Comparison of ENCODE assay signal across 22 cellular contexts in genomic region chr19:43152217-43152616, GRCh38. TPM values are rescaled to one million over a fixed set of nuclear protein-coding genes. Genes with fewer than 3 reads are reported as not detected.
A peak's percentile ranks its signal among the peaks of the same experiment; 100 is the strongest.
DNase-seq lines count a peak whose midpoint lies in the region; ATAC-seq, FAIRE-seq and TF ChIP-seq lines count a peak whose summit lies in the region.
"Had no signal": no experiment of that assay in that cellular context is flagged by ENCODE, and none has a peak within 500 bp of the region (broad histone marks: within the 10 kb centered on the region; RNA-seq: fewer than 3 reads in every experiment).

No MANE protein-coding gene starts in this region.

- H3K36me3 ChIP-seq in bronchial epithelial cell (ENCODE audit: control insufficient read depth, insufficient read depth, low read length) (no peaks in the 10 kb centered on the region), gastroesophageal sphincter (no peaks in the 10 kb centered on the region)
- H3K36me3 ChIP-seq: BE2C, HAP-1 had no signal

- H3K27me3 ChIP-seq in bronchial epithelial cell (ENCODE audit: control insufficient read depth, insufficient read depth, low read length) (no peaks in the 10 kb centered on the region), gastroesophageal sphincter (peaks cover 5% of the 10 kb centered on the region)
- H3K27me3 ChIP-seq: BE2C had no signal

- no peak overlapping the region for H3K27ac ChIP-seq in gastroesophageal sphincter

- no peaks in the 10 kb centered on the region for H3K36me3 Mint-ChIP-seq in activated T-helper 1 cell treated with anti-CD3 and anti-CD28 coated beads, Interleukin-12 subunit alpha, Interleukin-12 subunit beta, Interleukin-2, Interleukin-4 antibody, amounts not matched to agents 30 ng/mL and 10 ng/mL and 1 ng/mL, durations not matched to agents 14 hours and 24 hours and 36 hours (ENCODE audit: low read depth)
- H3K36me3 Mint-ChIP-seq: CD4-positive, CD25-positive, alpha-beta regulatory T cell had no signal

- H3K4me1 ChIP-seq in gastroesophageal sphincter = no peaks in the 10 kb centered on the region
- H3K4me1 ChIP-seq: BE2C, HAP-1 had no signal

- no peak for TF ChIP-seq CTCF in bronchial epithelial cell (IDR thresholded peaks at IDR 0.05; ENCODE audit: insufficient read depth, low read length, severe bottlenecking)
- no peak for TF ChIP-seq CTCF in fibroblast of the aortic adventitia (IDR thresholded peaks at IDR 0.05; ENCODE audit: insufficient read depth, low read length)
- no peak for TF ChIP-seq CTCF in gastroesophageal sphincter (IDR thresholded peaks at IDR 0.05)

- ATAC-seq in gastroesophageal sphincter = no peak

- H3K4me1 Mint-ChIP-seq in activated T-helper 1 cell treated with anti-CD3 and anti-CD28 coated beads, Interleukin-12 subunit alpha, Interleukin-12 subunit beta, Interleukin-2, Interleukin-4 antibody, amounts not matched to agents 30 ng/mL and 10 ng/mL and 1 ng/mL, durations not matched to agents 14 hours and 24 hours and 36 hours (ENCODE audit: low read depth) = no peaks in the 10 kb centered on the region

- H3K27ac Mint-ChIP-seq in activated T-helper 1 cell treated with anti-CD3 and anti-CD28 coated beads, Interleukin-12 subunit alpha, Interleukin-12 subunit beta, Interleukin-2, Interleukin-4 antibody, amounts not matched to agents 30 ng/mL and 10 ng/mL and 1 ng/mL, durations not matched to agents 14 hours and 24 hours and 36 hours = no peak overlapping the region
- H3K27ac Mint-ChIP-seq: CD4-positive, CD25-positive, alpha-beta regulatory T cell had no signal

- DNase-seq in A172 (ENCODE audit: low spot score) = peak; percentile 65
- peak; percentile 16 for DNase-seq in OCI-M1 (lab: John Stamatoyannopoulos, UW)
- peak; percentile 66 for DNase-seq in bronchial epithelial cell (ENCODE audit: low read depth)
- peak; percentile 52 for DNase-seq in fibroblast of the aortic adventitia (ENCODE audit: low read depth)
- no peak for DNase-seq in activated T-helper 1 cell treated with anti-CD3 and anti-CD28 coated beads, Interleukin-12 subunit alpha, Interleukin-12 subunit beta, Interleukin-2, Interleukin-4 antibody, amounts not matched to agents 30 ng/mL and 10 ng/mL and 1 ng/mL, durations not matched to agents 14 hours and 24 hours and 36 hours (ENCODE audit: low spot score)
- DNase-seq in foreskin melanocyte = no peak
- DNase-seq in activated CD4-positive, alpha-beta T cell treated with anti-CD3 and anti-CD28 coated beads, Interleukin-2, amount 50 U/mL, for 48 hours = no peak
- DNase-seq: 8988T; BE2C; CD4-positive, CD25-positive, alpha-beta regulatory T cell; COR-L47; GDM1; KBM-7; MV-4-11; NCI-H1417 treated with DMSO at 0.1 percent for 48 hours; NCI-H1930; NCI-H446; NCI-H69; SHP77 treated with DMSO at 0.1 percent for 48 hours; SK-N-SH had no signal

- no peak overlapping the region for H3K4me3 Mint-ChIP-seq in activated T-helper 1 cell treated with anti-CD3 and anti-CD28 coated beads, Interleukin-12 subunit alpha, Interleukin-12 subunit beta, Interleukin-2, Interleukin-4 antibody, amounts not matched to agents 30 ng/mL and 10 ng/mL and 1 ng/mL, durations not matched to agents 14 hours and 24 hours and 36 hours
- H3K4me3 Mint-ChIP-seq: CD4-positive, CD25-positive, alpha-beta regulatory T cell had no signal

- no peak for FAIRE-seq in bronchial epithelial cell (lab: Jason Lieb, UNC)

- peaks cover 2% of the 10 kb centered on the region for H3K27me3 Mint-ChIP-seq in activated T-helper 1 cell treated with anti-CD3 and anti-CD28 coated beads, Interleukin-12 subunit alpha, Interleukin-12 subunit beta, Interleukin-2, Interleukin-4 antibody, amounts not matched to agents 30 ng/mL and 10 ng/mL and 1 ng/mL, durations not matched to agents 14 hours and 24 hours and 36 hours (ENCODE audit: insufficient read depth)
- H3K27me3 Mint-ChIP-seq: CD4-positive, CD25-positive, alpha-beta regulatory T cell had no signal

- H3K9me3 Mint-ChIP-seq in activated T-helper 1 cell treated with anti-CD3 and anti-CD28 coated beads, Interleukin-12 subunit alpha, Interleukin-12 subunit beta, Interleukin-2, Interleukin-4 antibody, amounts not matched to agents 30 ng/mL and 10 ng/mL and 1 ng/mL, durations not matched to agents 14 hours and 24 hours and 36 hours = peaks cover 16% of the 10 kb centered on the region

- TF ChIP-seq POLR2A in gastroesophageal sphincter (IDR thresholded peaks at IDR 0.05) = no peak

- intact Hi-C loops in activated T-helper 1 cell treated with anti-CD3 and anti-CD28 coated beads, Interleukin-12 subunit alpha, Interleukin-12 subunit beta, Interleukin-2, Interleukin-4 antibody, amounts not matched to agents 30 ng/mL and 10 ng/mL and 1 ng/mL, durations not matched to agents 14 hours and 24 hours and 36 hours (cut with micrococcal nuclease) = no loop called here

- H3K4me3 ChIP-seq in bronchial epithelial cell (ENCODE audit: low read depth, low read length) (no peak overlapping the region), fibroblast of the aortic adventitia (ENCODE audit: low read depth, low read length) (no peak overlapping the region), gastroesophageal sphincter (no peak overlapping the region)
- H3K4me3 ChIP-seq: HAP-1 had no signal

- no peaks in the 10 kb centered on the region for H3K9me3 ChIP-seq in gastroesophageal sphincter
- H3K9me3 ChIP-seq: BE2C, HAP-1, SK-N-SH had no signal

- WGBS in gastroesophageal sphincter (ENCODE audit: low coverage in 1 of 2), 2 donors = 59 to 60% methylated on average over 2 to 3 of the region's 4 CpGs

- TF ChIP-seq EP300 in gastroesophageal sphincter (IDR thresholded peaks at IDR 0.05) = no peak

RNA-seq across cellular contexts. Expression of gene PSG5, which starts 34.1 kb away (rescaled TPM):
- 3.2 and 7.1 TPM in 2 replicates for total RNA-seq in A172 (2014; rRNA removed; shearing (Covaris generic))
- total RNA-seq in bronchial epithelial cell (not detected in 2 replicates), fibroblast of the aortic adventitia (ENCODE audit: low replicate concordance) (2.8 and 13.6 TPM in 2 replicates), gastroesophageal sphincter (not detected)
- total RNA-seq in activated T-helper 1 cell treated with anti-CD3 and anti-CD28 coated beads, Interleukin-12 subunit alpha, Interleukin-12 subunit beta, Interleukin-2, Interleukin-4 antibody, amounts not matched to agents 30 ng/mL and 10 ng/mL and 1 ng/mL, durations not matched to agents 14 hours and 24 hours and 36 hours = not detected in 2 replicates
- total RNA-seq: CD4-positive, CD25-positive, alpha-beta regulatory T cell had no signal

RNA-seq across cellular contexts. Expression of gene PSG4, which starts 53.2 kb away (rescaled TPM):
- total RNA-seq in A172 (2014; rRNA removed; shearing (Covaris generic)) = 75.6 and 84.3 TPM in 2 replicates
- total RNA-seq in bronchial epithelial cell (0.26 TPM in 1 of 2 replicates, not detected in the other), fibroblast of the aortic adventitia (ENCODE audit: low replicate concordance) (not detected in 2 replicates), gastroesophageal sphincter (under 1 TPM in 1 of 4 donors, not detected in 3; 0.20 TPM)
- total RNA-seq in activated T-helper 1 cell treated with anti-CD3 and anti-CD28 coated beads, Interleukin-12 subunit alpha, Interleukin-12 subunit beta, Interleukin-2, Interleukin-4 antibody, amounts not matched to agents 30 ng/mL and 10 ng/mL and 1 ng/mL, durations not matched to agents 14 hours and 24 hours and 36 hours = not detected in 2 replicates

Comparison
In these comparisons a context has a peak if more than half of its experiments do, and no peak if none do; other contexts are left out.
1. DNase-seq: peak in A172 (single experiment), OCI-M1 (single experiment), bronchial epithelial cell (single experiment) and fibroblast of the aortic adventitia (single experiment); none in activated T-helper 1 cell treated with anti-CD3 and anti-CD28 coated beads, Interleukin-12 subunit alpha, Interleukin-12 subunit beta, Interleukin-2, Interleukin-4 antibody, amounts not matched to agents 30 ng/mL and 10 ng/mL and 1 ng/mL, durations not matched to agents 14 hours and 24 hours and 36 hours (single experiment), foreskin melanocyte (single experiment) and activated CD4-positive, alpha-beta T cell treated with anti-CD3 and anti-CD28 coated beads, Interleukin-2, amount 50 U/mL, for 48 hours (0 of 2).
2. RNA of gene PSG4, which starts 53.2 kb away (total RNA-seq): 75.6 to 84.3 TPM in A172; 0.26 TPM in bronchial epithelial cell, not detected in fibroblast of the aortic adventitia, not detected in activated T-helper 1 cell treated with anti-CD3 and anti-CD28 coated beads, Interleukin-12 subunit alpha, Interleukin-12 subunit beta, Interleukin-2, Interleukin-4 antibody, amounts not matched to agents 30 ng/mL and 10 ng/mL and 1 ng/mL, durations not matched to agents 14 hours and 24 hours and 36 hours and 0.20 TPM in gastroesophageal sphincter; every median in the first group is over 10 times any median in the second.